1 cellular context compared by ENCODE assay signal in the genomic region with DNA sequence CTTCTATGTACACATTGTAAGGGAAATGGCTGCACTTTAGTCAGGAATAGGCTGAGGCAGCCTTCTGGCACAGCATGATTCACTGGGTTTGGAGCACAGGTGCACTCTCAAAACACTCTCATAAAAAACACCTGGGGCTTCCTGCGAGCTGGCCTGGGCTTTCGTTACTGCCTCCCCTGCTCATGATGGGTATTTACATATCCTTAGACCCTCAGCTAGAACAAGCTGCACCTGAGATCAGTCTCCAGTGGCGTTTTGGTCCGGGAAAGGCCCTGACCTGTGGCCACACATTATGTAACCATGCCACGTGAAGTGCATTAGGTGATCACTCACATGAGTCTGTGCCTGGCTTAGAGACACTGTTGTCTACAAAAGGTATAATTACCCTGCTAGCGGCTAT.
TF ChIP-seq lines count a peak whose summit lies in the region.

No MANE protein-coding gene starts in this region.

TF ChIP-seq in GM12878, 131 proteins besides CTCF, POLR2A, EP300 and RAD21 (continued from another document):
- TF ChIP-seq, protein P1, sequence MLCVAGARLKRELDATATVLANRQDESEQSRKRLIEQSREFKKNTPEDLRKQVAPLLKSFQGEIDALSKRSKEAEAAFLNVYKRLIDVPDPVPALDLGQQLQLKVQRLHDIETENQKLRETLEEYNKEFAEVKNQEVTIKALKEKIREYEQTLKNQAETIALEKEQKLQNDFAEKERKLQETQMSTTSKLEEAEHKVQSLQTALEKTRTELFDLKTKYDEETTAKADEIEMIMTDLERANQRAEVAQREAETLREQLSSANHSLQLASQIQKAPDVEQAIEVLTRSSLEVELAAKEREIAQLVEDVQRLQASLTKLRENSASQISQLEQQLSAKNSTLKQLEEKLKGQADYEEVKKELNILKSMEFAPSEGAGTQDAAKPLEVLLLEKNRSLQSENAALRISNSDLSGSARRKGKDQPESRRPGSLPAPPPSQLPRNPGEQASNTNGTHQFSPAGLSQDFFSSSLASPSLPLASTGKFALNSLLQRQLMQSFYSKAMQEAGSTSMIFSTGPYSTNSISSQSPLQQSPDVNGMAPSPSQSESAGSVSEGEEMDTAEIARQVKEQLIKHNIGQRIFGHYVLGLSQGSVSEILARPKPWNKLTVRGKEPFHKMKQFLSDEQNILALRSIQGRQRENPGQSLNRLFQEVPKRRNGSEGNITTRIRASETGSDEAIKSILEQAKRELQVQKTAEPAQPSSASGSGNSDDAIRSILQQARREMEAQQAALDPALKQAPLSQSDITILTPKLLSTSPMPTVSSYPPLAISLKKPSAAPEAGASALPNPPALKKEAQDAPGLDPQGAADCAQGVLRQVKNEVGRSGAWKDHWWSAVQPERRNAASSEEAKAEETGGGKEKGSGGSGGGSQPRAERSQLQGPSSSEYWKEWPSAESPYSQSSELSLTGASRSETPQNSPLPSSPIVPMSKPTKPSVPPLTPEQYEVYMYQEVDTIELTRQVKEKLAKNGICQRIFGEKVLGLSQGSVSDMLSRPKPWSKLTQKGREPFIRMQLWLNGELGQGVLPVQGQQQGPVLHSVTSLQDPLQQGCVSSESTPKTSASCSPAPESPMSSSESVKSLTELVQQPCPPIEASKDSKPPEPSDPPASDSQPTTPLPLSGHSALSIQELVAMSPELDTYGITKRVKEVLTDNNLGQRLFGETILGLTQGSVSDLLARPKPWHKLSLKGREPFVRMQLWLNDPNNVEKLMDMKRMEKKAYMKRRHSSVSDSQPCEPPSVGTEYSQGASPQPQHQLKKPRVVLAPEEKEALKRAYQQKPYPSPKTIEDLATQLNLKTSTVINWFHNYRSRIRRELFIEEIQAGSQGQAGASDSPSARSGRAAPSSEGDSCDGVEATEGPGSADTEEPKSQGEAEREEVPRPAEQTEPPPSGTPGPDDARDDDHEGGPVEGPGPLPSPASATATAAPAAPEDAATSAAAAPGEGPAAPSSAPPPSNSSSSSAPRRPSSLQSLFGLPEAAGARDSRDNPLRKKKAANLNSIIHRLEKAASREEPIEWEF (IDR thresholded peaks at IDR 0.05; ENCODE audit: insufficient replicate concordance, low read depth, low read length), result no peak
- TF ChIP-seq CBFB (IDR thresholded peaks at IDR 0.05; ENCODE audit: low read depth) (no peak), PKNOX1 (IDR thresholded peaks at IDR 0.05) (no peak), GATAD2B (conservative IDR thresholded peaks at IDR 0.05; ENCODE audit: low read depth) (no peak), HSF1 (IDR thresholded peaks at IDR 0.05; ENCODE audit: low read depth, low read length) (no peak), RAD51 (IDR thresholded peaks at IDR 0.05) (no peak), GABPA (IDR thresholded peaks at IDR 0.05; ENCODE audit: low read depth) (no peak), MEF2B (IDR thresholded peaks at IDR 0.05; ENCODE audit: partially characterized antibody, poor library complexity, severe bottlenecking) (no peak), IKZF1 (conservative IDR thresholded peaks at IDR 0.05) (no peak), STAT3 (IDR thresholded peaks at IDR 0.05; ENCODE audit: low read depth, low read length) (no peak), IRF5 (IDR thresholded peaks at IDR 0.05; ENCODE audit: borderline replicate concordance) (no peak), SREBF2 (IDR thresholded peaks at IDR 0.05; ENCODE audit: low read length) (no peak), WRNIP1 (IDR thresholded peaks at IDR 0.05; ENCODE audit: borderline replicate concordance, low read depth, low read length) (no peak), HDGF (IDR thresholded peaks at IDR 0.05) (no peak)
